ENCODE assay signal across 1 cellular context in the genomic region with DNA sequence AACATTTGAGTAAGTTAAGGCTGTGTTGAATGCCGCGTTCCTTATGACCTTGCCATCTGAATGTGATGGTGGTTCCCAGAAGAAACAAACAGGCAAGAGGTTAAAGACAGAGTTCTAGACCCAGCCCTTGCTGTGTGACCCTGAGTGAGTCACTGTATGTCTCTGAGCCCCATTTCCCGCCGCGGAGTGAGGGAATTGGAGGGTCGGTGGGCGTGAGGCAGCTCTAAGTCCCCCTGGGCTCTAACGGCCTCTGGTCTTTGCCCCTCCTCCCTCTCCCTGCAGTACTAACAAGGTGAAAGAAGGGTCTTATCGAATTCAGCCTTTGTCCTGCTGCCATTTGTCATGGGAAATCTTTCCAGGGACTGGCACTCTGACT.
A peak's percentile ranks its signal among the peaks of the same experiment; 100 is the strongest.
TF ChIP-seq lines count a peak whose summit lies in the region.

No MANE protein-coding gene starts in this region.

TF ChIP-seq in H1, 55 proteins besides CTCF, POLR2A, EP300 and RAD21:
- TF ChIP-seq RBBP5 (IDR thresholded peaks at IDR 0.05; ENCODE audit: borderline replicate concordance, low read depth, low read length) (no peak), KDM1A (IDR thresholded peaks at IDR 0.05; ENCODE audit: borderline replicate concordance, low read length) (peak; percentile 49; the same call in 1 of the 2 replicates)
